Comparison of ENCODE assay signal across 13 cellular contexts in the genomic region with DNA sequence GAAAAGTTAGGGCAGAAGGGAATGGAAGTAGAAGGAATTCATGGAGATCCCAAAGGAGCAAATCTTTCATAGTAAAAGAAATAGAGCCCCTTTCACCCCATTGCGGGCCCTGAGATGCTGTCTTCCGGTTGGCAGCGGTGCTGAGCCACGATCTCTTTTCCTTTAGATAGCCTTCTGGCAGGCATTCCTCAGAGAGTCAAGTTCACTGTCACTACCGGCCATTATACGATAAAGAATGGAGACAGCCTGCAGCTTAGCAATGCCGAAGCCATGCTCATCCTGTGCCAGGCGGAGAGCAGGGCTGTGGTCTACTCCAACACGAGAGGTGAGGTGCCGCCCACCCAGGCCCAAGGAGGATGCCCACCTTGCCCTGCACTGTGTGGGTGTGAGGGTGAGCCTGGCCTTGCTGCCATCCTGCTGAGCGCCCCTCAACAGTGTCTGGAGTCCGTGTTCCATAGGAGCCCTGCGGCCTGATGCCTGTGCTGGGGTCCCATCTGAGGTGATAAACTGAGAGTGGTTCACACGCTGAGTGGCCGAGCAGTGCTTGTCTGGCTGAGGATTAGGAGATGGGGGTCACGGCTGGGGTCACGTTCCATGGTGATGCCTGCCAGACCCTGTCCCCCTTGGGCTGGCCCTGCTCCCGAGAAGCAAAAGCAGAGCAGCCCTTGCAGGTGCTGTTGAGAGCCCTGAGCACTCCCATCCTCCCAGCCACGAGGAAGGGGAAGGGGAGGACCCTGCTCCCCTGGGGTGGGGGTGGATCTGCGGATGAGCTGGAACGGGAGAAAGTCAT. TPM values are rescaled to one million over a fixed set of nuclear protein-coding genes. Genes with fewer than 3 reads are reported as not detected.
DNase-seq lines count a peak whose midpoint lies in the region; ATAC-seq and TF ChIP-seq lines count a peak whose summit lies in the region.
"Had no signal": no experiment of that assay in that cellular context is flagged by ENCODE, and none has a peak within 500 bp of the region (broad histone marks: within the 10 kb centered on the region; RNA-seq: fewer than 3 reads in every experiment).

No MANE protein-coding gene starts in this region.

- no peaks in the 10 kb centered on the region for H3K9me3 ChIP-seq in lower lobe of right lung
- H3K9me3 ChIP-seq: A549 had no signal

- no peak for ATAC-seq in central memory CD8-positive, alpha-beta T cell (replicated peaks; ENCODE audit: extremely low read depth, poor library complexity, severe bottlenecking)
- ATAC-seq in lower lobe of right lung, result peak in 1 of 2 donors; percentile 13
- ATAC-seq: A549 had no signal

- peak overlapping the region; percentile 76 for H3K4me3 Mint-ChIP-seq in activated CD4-positive, alpha-beta T cell treated with anti-CD3 and anti-CD28 coated beads, Interleukin-2, amount 10 ng/mL, durations not matched to agents 24 days and 14 days
- H3K4me3 Mint-ChIP-seq in central memory CD8-positive, alpha-beta T cell, result peak overlapping the region; percentile 81

- peaks cover 79% of the 10 kb centered on the region for H3K4me1 Mint-ChIP-seq in activated CD4-positive, alpha-beta T cell treated with anti-CD3 and anti-CD28 coated beads, Interleukin-2, amount 10 ng/mL, durations not matched to agents 24 days and 14 days
- peaks cover 86% of the 10 kb centered on the region for H3K4me1 Mint-ChIP-seq in central memory CD8-positive, alpha-beta T cell

- no peaks in the 10 kb centered on the region for H3K27me3 ChIP-seq in lower lobe of right lung (ENCODE audit: low read depth)

- TF ChIP-seq CTCF in lower lobe of right lung (IDR thresholded peaks at IDR 0.05), result no peak

- H3K36me3 ChIP-seq in lower lobe of right lung, result peaks cover 98% of the 10 kb centered on the region

- no peaks in the 10 kb centered on the region for H3K9me3 Mint-ChIP-seq in activated CD4-positive, alpha-beta T cell treated with anti-CD3 and anti-CD28 coated beads, Interleukin-2, amount 10 ng/mL, durations not matched to agents 24 days and 14 days
- no peaks in the 10 kb centered on the region for H3K9me3 Mint-ChIP-seq in central memory CD8-positive, alpha-beta T cell

- peak overlapping the region; percentile 97 for H3K27ac Mint-ChIP-seq in activated CD4-positive, alpha-beta T cell treated with anti-CD3 and anti-CD28 coated beads, Interleukin-2, amount 10 ng/mL, durations not matched to agents 24 days and 14 days
- H3K27ac Mint-ChIP-seq in central memory CD8-positive, alpha-beta T cell (ENCODE audit: low read depth), result peak overlapping the region; percentile 98

- peak overlapping the region; percentile 12 for H3K27ac ChIP-seq in lower lobe of right lung
- peak overlapping the region; percentile 98 for H3K27ac ChIP-seq in substantia nigra (ENCODE audit: low read depth, low read length, poor library complexity, severe bottlenecking)
- H3K27ac ChIP-seq: A549 had no signal

- H3K4me1 ChIP-seq in lower lobe of right lung, result peaks cover 61% of the 10 kb centered on the region
- H3K4me1 ChIP-seq: A549 had no signal

- DNase-seq in activated CD4-positive, alpha-beta T cell treated with anti-CD3 and anti-CD28 coated beads, Interleukin-2, amount 10 ng/mL, durations not matched to agents 24 days and 14 days, result peak; percentile 54
- no peak for DNase-seq in activated CD4-positive, alpha-beta T cell treated with anti-CD3 and anti-CD28 coated beads for 48 hours
- no peak for DNase-seq in central memory CD8-positive, alpha-beta T cell (ENCODE audit: low spot score in 2 of 2)
- DNase-seq in lower lobe of right lung (no peak), substantia nigra (lab: John Stamatoyannopoulos, UW) (no peak), DMS153 (lab: John Stamatoyannopoulos, UW) (no peak), Ammon's horn (ENCODE audit: low spot score) (no peak), NCI-H2196 (lab: John Stamatoyannopoulos, UW; ENCODE audit: unreplicated experiment) (no peak)
- DNase-seq: NCI-H1436; NK-92 treated with Interleukin-12 subunit alpha and Interleukin-12 subunit beta, amount 100 ng/mL, for 24 hours; retina; SW 1271 had no signal

- no peak overlapping the region for H3K4me3 ChIP-seq in lower lobe of right lung
- H3K4me3 ChIP-seq: A549 had no signal

- H3K27me3 Mint-ChIP-seq in activated CD4-positive, alpha-beta T cell treated with anti-CD3 and anti-CD28 coated beads, Interleukin-2, amount 10 ng/mL, durations not matched to agents 24 days and 14 days, result no peaks in the 10 kb centered on the region
- H3K27me3 Mint-ChIP-seq in central memory CD8-positive, alpha-beta T cell, result no peaks in the 10 kb centered on the region

- intact Hi-C loops in activated CD4-positive, alpha-beta T cell treated with anti-CD3 and anti-CD28 coated beads, Interleukin-2, amount 10 ng/mL, durations not matched to agents 24 days and 14 days (cut with micrococcal nuclease), result no loop called here
- intact Hi-C loops in lower lobe of right lung (cut with DNase I), result no loop called here

- H3K36me3 Mint-ChIP-seq in activated CD4-positive, alpha-beta T cell treated with anti-CD3 and anti-CD28 coated beads, Interleukin-2, amount 10 ng/mL, durations not matched to agents 24 days and 14 days (ENCODE audit: low read depth), result peaks cover 83% of the 10 kb centered on the region
- H3K36me3 Mint-ChIP-seq in central memory CD8-positive, alpha-beta T cell (ENCODE audit: insufficient read depth), result peaks cover 67% of the 10 kb centered on the region

RNA-seq across cellular contexts. Expression of gene PWP2, which starts 20.4 kb away (rescaled TPM):
- total RNA-seq in activated CD4-positive, alpha-beta T cell treated with anti-CD3 and anti-CD28 coated beads, Interleukin-2, amount 10 ng/mL, durations not matched to agents 24 days and 14 days, result 10.0 and 16.5 TPM in 2 replicates
- total RNA-seq in lower lobe of right lung, result 10.9 TPM

RNA-seq across cellular contexts. Expression of gene GATD3, which starts 46.7 kb away (rescaled TPM):
- total RNA-seq in activated CD4-positive, alpha-beta T cell treated with anti-CD3 and anti-CD28 coated beads, Interleukin-2, amount 10 ng/mL, durations not matched to agents 24 days and 14 days, result 13.1 and 15.0 TPM in 2 replicates
- 37.1 TPM for total RNA-seq in lower lobe of right lung
